In the genomic region with DNA sequence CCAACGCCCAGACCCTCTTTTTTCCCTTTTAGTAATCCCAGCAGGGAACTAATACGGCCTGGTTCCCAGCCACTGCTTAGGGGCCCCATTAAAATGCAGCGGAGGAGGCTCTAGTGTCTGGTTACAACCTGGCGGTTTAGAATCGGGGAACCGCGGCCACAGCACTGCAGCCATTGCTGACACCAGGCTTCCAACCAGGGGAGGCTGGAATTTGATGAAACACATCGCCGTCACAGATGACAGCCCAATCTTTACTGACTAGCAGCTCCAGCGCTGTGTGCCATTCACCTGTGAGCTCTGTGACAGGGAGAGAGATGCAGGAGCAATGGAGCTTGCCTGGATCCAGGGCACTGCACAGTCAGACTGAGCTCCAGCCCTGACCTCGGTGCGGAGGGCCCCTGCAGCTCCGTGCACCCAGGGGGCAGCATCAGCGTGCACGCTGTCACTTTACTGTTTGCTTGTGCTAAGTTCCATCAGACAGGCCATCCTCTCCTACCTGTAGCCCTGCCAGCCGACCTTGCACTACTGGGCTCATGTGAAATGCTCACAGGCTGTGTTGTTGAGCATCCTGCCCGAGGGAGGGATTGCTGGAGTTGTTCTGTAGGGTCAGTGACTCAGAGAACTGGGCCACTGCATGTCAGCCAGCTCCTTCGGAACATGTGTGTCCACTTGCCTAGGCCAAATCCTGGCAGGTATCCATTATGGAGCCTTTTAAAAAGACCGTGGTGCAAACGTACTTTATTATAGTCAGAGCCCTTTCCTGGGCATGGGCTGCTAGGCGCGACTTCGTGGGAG, we compare ENCODE assay signal across 13 cellular contexts.
DNase-seq lines count a peak whose midpoint lies in the region; ATAC-seq and TF ChIP-seq lines count a peak whose summit lies in the region.
"Had no signal": no experiment of that assay in that cellular context is flagged by ENCODE, and none has a peak within 500 bp of the region (broad histone marks: within the 10 kb centered on the region; RNA-seq: fewer than 3 reads in every experiment).

No MANE protein-coding gene starts in this region.

- H3K36me3 ChIP-seq in left ventricle myocardium inferior: no peaks in the 10 kb centered on the region
- H3K36me3 ChIP-seq in uterus: no peaks in the 10 kb centered on the region
- H3K36me3 ChIP-seq: transverse colon had no signal

- TF ChIP-seq POLR2A in uterus (IDR thresholded peaks at IDR 0.05): no peak

- intact Hi-C loops in Right ventricle myocardium inferior (cut with DNase I) (no loop called here), left ventricle myocardium inferior (cut with micrococcal nuclease) (no loop called here), uterus (cut with DNase I; ENCODE audit: low total_unique reads) (no loop called here)

- no peak overlapping the region for H3K27ac ChIP-seq in left ventricle myocardium inferior (replicated peaks)
- H3K27ac ChIP-seq in uterus: no peak overlapping the region
- H3K27ac ChIP-seq: HL-60, transverse colon had no signal

- no peak overlapping the region for H3K4me3 ChIP-seq in left ventricle myocardium inferior
- no peak overlapping the region for H3K4me3 ChIP-seq in uterus
- H3K4me3 ChIP-seq: transverse colon had no signal

- H3K4me3 Mint-ChIP-seq in WTC11: no peak overlapping the region

- no peaks in the 10 kb centered on the region for H3K36me3 Mint-ChIP-seq in WTC11

- DNase-seq in Right ventricle myocardium inferior (ENCODE audit: missing footprints) (no peak), left ventricle myocardium inferior (no peak), WTC11 (ENCODE audit: low spot score) (peak; percentile 43), iris pigment epithelial cell (ENCODE audit: low read depth) (peak; percentile 28), uterus (peak; percentile 44 to 54), GOT3 (lab: John Stamatoyannopoulos, UW) (no peak), ureter (ENCODE audit: low spot score) (no peak)
- DNase-seq: activated CD4-positive, alpha-beta T cell treated with anti-CD3 and anti-CD28 coated beads, Interleukin-2, amount 50 U/mL, for 48 hours; transverse colon had no signal

- H3K9me3 Mint-ChIP-seq in WTC11: no peaks in the 10 kb centered on the region
- H3K9me3 Mint-ChIP-seq: activated T-helper 2 cell treated with anti-CD3 and anti-CD28 coated beads, Interferon-gamma antibody, Interleukin-2, Interleukin-4, amounts not matched to agents 10 μg/mL and 5 μg/mL and 100 μg/mL, durations not matched to agents 14 hours and 24 hours and 36 hours had no signal

- peaks cover 19% of the 10 kb centered on the region for H3K4me1 Mint-ChIP-seq in WTC11

- TF ChIP-seq CTCF in left ventricle myocardium inferior (IDR thresholded peaks at IDR 0.05; ENCODE audit: borderline replicate concordance) (no peak), WTC11 (IDR thresholded peaks at IDR 0.05) (no peak), uterus (IDR thresholded peaks at IDR 0.05) (no peak)

- ATAC-seq in Right ventricle myocardium inferior: peak; percentile 34
- peak; percentile 85 for ATAC-seq in WTC11
- no peak for ATAC-seq in GM18498 (IDR thresholded peaks at IDR 0.05; ENCODE audit: unreplicated experiment)
- ATAC-seq: Panc1 had no signal

- POLR2A ChIA-PET in WTC11 (lab: Charles Lee): no interaction called here

- no peaks in the 10 kb centered on the region for H3K27me3 Mint-ChIP-seq in WTC11 (ENCODE audit: low read depth)

- H3K27ac Mint-ChIP-seq in WTC11: no peak overlapping the region
- H3K27ac Mint-ChIP-seq: activated T-helper 2 cell treated with anti-CD3 and anti-CD28 coated beads, Interferon-gamma antibody, Interleukin-2, Interleukin-4, amounts not matched to agents 10 μg/mL and 5 μg/mL and 100 μg/mL, durations not matched to agents 14 hours and 24 hours and 36 hours had no signal

- CTCF ChIA-PET in WTC11 (lab: Charles Lee): interaction anchor here (1.1 kb wide), 1 partner anchor 78 kb away, joined by 3 read pairs; no protein-coding TSS in a partner anchor

- H3K4me1 ChIP-seq in left ventricle myocardium inferior (no peaks in the 10 kb centered on the region), uterus (no peaks in the 10 kb centered on the region)
- H3K4me1 ChIP-seq: transverse colon had no signal

- H3K27me3 ChIP-seq in left ventricle myocardium inferior (ENCODE audit: low read depth) (no peaks in the 10 kb centered on the region), uterus (no peaks in the 10 kb centered on the region)
- H3K27me3 ChIP-seq: transverse colon had no signal

- H3K9me3 ChIP-seq in left ventricle myocardium inferior (replicated peaks) (no peaks in the 10 kb centered on the region), uterus (no peaks in the 10 kb centered on the region)
- H3K9me3 ChIP-seq: transverse colon had no signal

TF ChIP-seq in WTC11, 78 proteins besides CTCF, POLR2A, EP300 and RAD21 (continues in another document):
- TF ChIP-seq ZNF416 (CRISPR knock-in tag; IDR thresholded peaks at IDR 0.05) (no peak), CBFB (CRISPR knock-in tag; IDR thresholded peaks at IDR 0.05; ENCODE audit: low read depth) (no peak), SMAD4 (CRISPR knock-in tag; IDR thresholded peaks at IDR 0.05) (no peak), FOXJ3 (CRISPR knock-in tag; IDR thresholded peaks at IDR 0.05; ENCODE audit: borderline replicate concordance) (no peak), ZNF232 (CRISPR knock-in tag; IDR thresholded peaks at IDR 0.05) (no peak), E2F1 (CRISPR knock-in tag; IDR thresholded peaks at IDR 0.05) (no peak), MXD4 (CRISPR knock-in tag; IDR thresholded peaks at IDR 0.05; ENCODE audit: borderline replicate concordance) (no peak), TEAD1 (CRISPR knock-in tag; IDR thresholded peaks at IDR 0.05) (no peak), PRRX2 (CRISPR knock-in tag; IDR thresholded peaks at IDR 0.05) (no peak)
- TF ChIP-seq, protein P1, sequence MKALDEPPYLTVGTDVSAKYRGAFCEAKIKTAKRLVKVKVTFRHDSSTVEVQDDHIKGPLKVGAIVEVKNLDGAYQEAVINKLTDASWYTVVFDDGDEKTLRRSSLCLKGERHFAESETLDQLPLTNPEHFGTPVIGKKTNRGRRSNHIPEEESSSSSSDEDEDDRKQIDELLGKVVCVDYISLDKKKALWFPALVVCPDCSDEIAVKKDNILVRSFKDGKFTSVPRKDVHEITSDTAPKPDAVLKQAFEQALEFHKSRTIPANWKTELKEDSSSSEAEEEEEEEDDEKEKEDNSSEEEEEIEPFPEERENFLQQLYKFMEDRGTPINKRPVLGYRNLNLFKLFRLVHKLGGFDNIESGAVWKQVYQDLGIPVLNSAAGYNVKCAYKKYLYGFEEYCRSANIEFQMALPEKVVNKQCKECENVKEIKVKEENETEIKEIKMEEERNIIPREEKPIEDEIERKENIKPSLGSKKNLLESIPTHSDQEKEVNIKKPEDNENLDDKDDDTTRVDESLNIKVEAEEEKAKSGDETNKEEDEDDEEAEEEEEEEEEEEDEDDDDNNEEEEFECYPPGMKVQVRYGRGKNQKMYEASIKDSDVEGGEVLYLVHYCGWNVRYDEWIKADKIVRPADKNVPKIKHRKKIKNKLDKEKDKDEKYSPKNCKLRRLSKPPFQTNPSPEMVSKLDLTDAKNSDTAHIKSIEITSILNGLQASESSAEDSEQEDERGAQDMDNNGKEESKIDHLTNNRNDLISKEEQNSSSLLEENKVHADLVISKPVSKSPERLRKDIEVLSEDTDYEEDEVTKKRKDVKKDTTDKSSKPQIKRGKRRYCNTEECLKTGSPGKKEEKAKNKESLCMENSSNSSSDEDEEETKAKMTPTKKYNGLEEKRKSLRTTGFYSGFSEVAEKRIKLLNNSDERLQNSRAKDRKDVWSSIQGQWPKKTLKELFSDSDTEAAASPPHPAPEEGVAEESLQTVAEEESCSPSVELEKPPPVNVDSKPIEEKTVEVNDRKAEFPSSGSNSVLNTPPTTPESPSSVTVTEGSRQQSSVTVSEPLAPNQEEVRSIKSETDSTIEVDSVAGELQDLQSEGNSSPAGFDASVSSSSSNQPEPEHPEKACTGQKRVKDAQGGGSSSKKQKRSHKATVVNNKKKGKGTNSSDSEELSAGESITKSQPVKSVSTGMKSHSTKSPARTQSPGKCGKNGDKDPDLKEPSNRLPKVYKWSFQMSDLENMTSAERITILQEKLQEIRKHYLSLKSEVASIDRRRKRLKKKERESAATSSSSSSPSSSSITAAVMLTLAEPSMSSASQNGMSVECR (CRISPR knock-in tag; IDR thresholded peaks at IDR 0.05; ENCODE audit: borderline replicate concordance): no peak

Comparison
In these comparisons a context has a peak if more than half of its experiments do, and no peak if none do; other contexts are left out.
1. DNase-seq: peak in WTC11 (single experiment), iris pigment epithelial cell (single experiment) and uterus (2 of 2); none in Right ventricle myocardium inferior (single experiment), left ventricle myocardium inferior (single experiment), GOT3 (single experiment) and ureter (single experiment).